9 cellular contexts compared by ENCODE assay signal in the genomic region with DNA sequence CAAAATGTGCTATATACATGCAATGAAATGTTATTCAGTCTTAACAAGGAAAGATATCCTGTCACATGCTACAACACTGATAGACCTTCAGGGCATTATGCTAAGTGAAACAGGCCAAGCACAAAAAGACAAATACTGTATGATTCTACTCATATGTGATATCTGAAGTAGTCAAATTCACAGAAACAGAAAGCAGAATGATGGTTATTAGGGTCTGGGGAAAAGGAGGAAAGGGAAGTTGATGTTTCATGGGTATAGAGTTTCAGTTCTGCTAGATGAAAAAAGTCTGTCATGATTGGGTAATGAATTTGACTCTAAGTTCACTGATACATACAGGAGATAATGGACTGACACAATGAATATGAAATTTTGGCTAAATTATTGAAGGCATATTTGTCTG. TPM values are rescaled to one million over a fixed set of nuclear protein-coding genes. Genes with fewer than 3 reads are reported as not detected.
DNase-seq lines count a peak whose midpoint lies in the region; ATAC-seq, FAIRE-seq and TF ChIP-seq lines count a peak whose summit lies in the region.
"Had no signal": no experiment of that assay in that cellular context is flagged by ENCODE, and none has a peak within 500 bp of the region (broad histone marks: within the 10 kb centered on the region; RNA-seq: fewer than 3 reads in every experiment).

No MANE protein-coding gene starts in this region.

- H3K27me3 ChIP-seq in SU-DHL-6 (ENCODE audit: low read length) = no peaks in the 10 kb centered on the region
- no peaks in the 10 kb centered on the region for H3K27me3 ChIP-seq in tibial artery

- ATAC-seq in GM19372 (IDR thresholded peaks at IDR 0.05; ENCODE audit: low read depth, unreplicated experiment) (peak; percentile 96), HG03103 (IDR thresholded peaks at IDR 0.05; ENCODE audit: low read depth, unreplicated experiment) (peak; percentile 95)

- no peaks in the 10 kb centered on the region for H3K9me2 ChIP-seq in SU-DHL-6 (replicated peaks; ENCODE audit: insufficient read depth, low read length)

- H3K4me3 Mint-ChIP-seq in chondrocyte (ENCODE audit: unreplicated experiment) = no peak overlapping the region

- no peaks in the 10 kb centered on the region for H3K27me3 Mint-ChIP-seq in chondrocyte (ENCODE audit: low read depth)

- H3K4me3 ChIP-seq in SU-DHL-6 (ENCODE audit: insufficient read depth, low read length, poor library complexity, severe bottlenecking) = no peak overlapping the region
- H3K4me3 ChIP-seq in tibial artery = no peak overlapping the region

- H3K79me2 ChIP-seq in SU-DHL-6 (ENCODE audit: insufficient read depth, low read length) = peaks cover 37% of the 10 kb centered on the region

- no peak overlapping the region for H3K27ac Mint-ChIP-seq in chondrocyte (ENCODE audit: unreplicated experiment)

- no peak overlapping the region for H3K9ac ChIP-seq in SU-DHL-6 (ENCODE audit: low read length)

- peaks cover 25% of the 10 kb centered on the region for H3K4me1 Mint-ChIP-seq in chondrocyte (ENCODE audit: low read depth)

- H3K4me2 ChIP-seq in SU-DHL-6 (ENCODE audit: low read depth, low read length, poor library complexity, severe bottlenecking) = peak overlapping the region; percentile 31

- DNase-seq in CD1c-positive myeloid dendritic cell (ENCODE audit: extremely low spot score) = peak; percentile 77
- DNase-seq in RCC 7860 (ENCODE audit: low spot score) = no peak
- no peak for DNase-seq in tibial artery
- DNase-seq in D341Med (ENCODE audit: low spot score) = no peak
- DNase-seq in chondrocyte (ENCODE audit: low spot score) = no peak
- DNase-seq: NCI-H1105 had no signal

- intact Hi-C loops in tibial artery (cut with DNase I; ENCODE audit: low total_unique reads) = no loop called here

- TF ChIP-seq CTCF in SU-DHL-6 (IDR thresholded peaks at IDR 0.05; ENCODE audit: insufficient read depth, low read length, poor library complexity, severe bottlenecking) (no peak), tibial artery (IDR thresholded peaks at IDR 0.05) (no peak), chondrocyte (IDR thresholded peaks at IDR 0.05) (no peak)

- peaks cover 0 to 21% (median 9%) of the 10 kb centered on the region in 4 donors for H3K4me1 ChIP-seq in tibial artery

- no peaks in the 10 kb centered on the region for H3K36me3 Mint-ChIP-seq in chondrocyte (ENCODE audit: low read depth)

- 0 out of 2 replicates have a peak, but pooled peaks cover 2% of the 10 kb centered on the region for H4K20me1 ChIP-seq in SU-DHL-6 (ENCODE audit: low read depth, low read length)

- H3K27ac ChIP-seq in SU-DHL-6 (ENCODE audit: low read depth, low read length) = peak overlapping the region; percentile 47
- no peak overlapping the region for H3K27ac ChIP-seq in tibial artery

- H2AFZ ChIP-seq in SU-DHL-6 (ENCODE audit: low read depth, low read length, severe bottlenecking) = no peak overlapping the region

- H3K36me3 ChIP-seq in SU-DHL-6 (ENCODE audit: low read length) (no peaks in the 10 kb centered on the region), tibial artery (no peaks in the 10 kb centered on the region)

- peaks cover 9% of the 10 kb centered on the region; the same call in 1 of the 2 replicates for H3F3A ChIP-seq in SU-DHL-6 (ENCODE audit: insufficient read depth)

- H3K9me3 ChIP-seq in SU-DHL-6 (ENCODE audit: insufficient read depth, low read length) (no peaks in the 10 kb centered on the region), tibial artery (no peaks in the 10 kb centered on the region)

- FAIRE-seq in RCC 7860 (lab: Jason Lieb, UNC) = no peak

- H3K9me3 Mint-ChIP-seq in chondrocyte (ENCODE audit: low read depth) = no peaks in the 10 kb centered on the region

RNA-seq across cellular contexts. Expression of gene RIC1, which starts 11.2 kb away (rescaled TPM):
- 34.4 to 40.7 TPM (median 39.3 TPM) in 3 replicates for total RNA-seq in chondrocyte
